In the genomic region with DNA sequence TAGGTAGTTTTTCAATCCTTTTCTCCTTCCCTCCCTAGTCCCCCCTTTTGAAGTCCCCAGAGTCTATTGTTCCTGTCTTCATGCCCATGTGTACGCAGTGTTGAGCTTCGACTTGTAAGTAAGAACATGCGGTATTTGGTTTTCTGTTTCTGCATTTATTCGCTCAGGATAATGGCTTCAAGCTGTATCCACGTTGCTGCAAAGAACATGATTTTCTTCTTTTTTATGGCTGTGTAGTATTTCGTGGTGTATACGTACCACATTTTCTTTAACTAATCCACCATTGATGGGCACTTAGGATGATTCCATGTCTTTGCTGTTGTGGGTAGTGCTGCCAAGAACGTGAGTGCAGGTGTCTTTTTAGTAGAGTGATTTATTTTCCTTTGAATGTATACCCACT, we compare ENCODE assay signal across 1 cellular context.
TF ChIP-seq lines count a peak whose summit lies in the region.

No MANE protein-coding gene starts in this region.

TF ChIP-seq in GM12878, 131 proteins besides CTCF, POLR2A, EP300 and RAD21 (continued from another document):
- TF ChIP-seq, protein P1, sequence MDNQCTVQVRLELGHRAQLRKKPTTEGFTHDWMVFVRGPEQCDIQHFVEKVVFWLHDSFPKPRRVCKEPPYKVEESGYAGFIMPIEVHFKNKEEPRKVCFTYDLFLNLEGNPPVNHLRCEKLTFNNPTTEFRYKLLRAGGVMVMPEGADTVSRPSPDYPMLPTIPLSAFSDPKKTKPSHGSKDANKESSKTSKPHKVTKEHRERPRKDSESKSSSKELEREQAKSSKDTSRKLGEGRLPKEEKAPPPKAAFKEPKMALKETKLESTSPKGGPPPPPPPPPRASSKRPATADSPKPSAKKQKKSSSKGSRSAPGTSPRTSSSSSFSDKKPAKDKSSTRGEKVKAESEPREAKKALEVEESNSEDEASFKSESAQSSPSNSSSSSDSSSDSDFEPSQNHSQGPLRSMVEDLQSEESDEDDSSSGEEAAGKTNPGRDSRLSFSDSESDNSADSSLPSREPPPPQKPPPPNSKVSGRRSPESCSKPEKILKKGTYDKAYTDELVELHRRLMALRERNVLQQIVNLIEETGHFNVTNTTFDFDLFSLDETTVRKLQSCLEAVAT (IDR thresholded peaks at IDR 0.05), result peak; percentile 81
